ENCODE assay signal across 2 cellular contexts in genomic region chr2:161315380-161315779, GRCh38.
TF ChIP-seq lines count a peak whose summit lies in the region.

No MANE protein-coding gene starts in this region.

TF ChIP-seq in HepG2, 621 proteins besides CTCF, POLR2A, EP300 and RAD21:
- TF ChIP-seq KAT2B (IDR thresholded peaks at IDR 0.05; ENCODE audit: borderline replicate concordance, low read depth, low read length) (no peak), ATF7 (IDR thresholded peaks at IDR 0.05) (0 out of 2 replicates have a peak, but pooled peaks have one; percentile 48), ATF7 (CRISPR knock-in tag; IDR thresholded peaks at IDR 0.05) (no peak)
TF ChIP-seq in HepG2: peak in this region for 1.

TF ChIP-seq in K562, 482 proteins besides CTCF, POLR2A, EP300 and RAD21:
- TF ChIP-seq JUN (IDR thresholded peaks at IDR 0.05; ENCODE audit: borderline replicate concordance, low read depth, low read length) (no peak), JUN (CRISPR knock-in tag; IDR thresholded peaks at IDR 0.05; ENCODE audit: borderline replicate concordance) (no peak), CHD4 (IDR thresholded peaks at IDR 0.05; ENCODE audit: insufficient read depth, insufficient replicate concordance, low read depth, low read length, poor library complexity, severe bottlenecking) (no peak), CEBPB (tag; IDR thresholded peaks at IDR 0.05) (peak; percentile 38; the same call in 1 of the 2 replicates), CREB3L1 (IDR thresholded peaks at IDR 0.05; ENCODE audit: borderline replicate concordance, low read depth) (no peak), CEBPG (CRISPR knock-in tag; IDR thresholded peaks at IDR 0.05) (no peak), CEBPG (tag; conservative IDR thresholded peaks at IDR 0.05 in 1 of 2, IDR thresholded peaks at IDR 0.05 in 1 of 2) (peak; percentile 41 to 80; a peak in 3 of 4 replicates), MED1 (CRISPR knock-in tag; IDR thresholded peaks at IDR 0.05; ENCODE audit: borderline replicate concordance) (no peak), ATF3 (IDR thresholded peaks at IDR 0.05) (peak; percentile 72), ATF3 (CRISPR knock-in tag; conservative IDR thresholded peaks at IDR 0.05) (no peak), SRSF3 (IDR thresholded peaks at IDR 0.05; ENCODE audit: insufficient read depth, low read length) (no peak), KLF10 (CRISPR knock-in tag; IDR thresholded peaks at IDR 0.05) (no peak)
